Comparison of ENCODE assay signal across 8 cellular contexts in genomic region chr3:129626744-129627349, GRCh38. TPM values are rescaled to one million over a fixed set of nuclear protein-coding genes. Genes with fewer than 3 reads are reported as not detected.
A peak's percentile ranks its signal among the peaks of the same experiment; 100 is the strongest.
DNase-seq lines count a peak whose midpoint lies in the region; ATAC-seq lines count a peak whose summit lies in the region.

No MANE protein-coding gene starts in this region.

- ATAC-seq in GM18519 (IDR thresholded peaks at IDR 0.05; ENCODE audit: low FRiP score, unreplicated experiment) (peak; percentile 90), HG02973 (IDR thresholded peaks at IDR 0.05; ENCODE audit: unreplicated experiment) (peak; percentile 91)

- H3K4me3 ChIP-seq in mononuclear cell (ENCODE audit: low read length), result peak overlapping the region; percentile 46

- no peaks in the 10 kb centered on the region for H3K9me3 ChIP-seq in mononuclear cell (ENCODE audit: low read depth, low read length)

- peaks cover 55% of the 10 kb centered on the region for H3K4me1 ChIP-seq in mononuclear cell (ENCODE audit: insufficient read depth, low read length)

- no peaks in the 10 kb centered on the region for H3K27me3 ChIP-seq in mononuclear cell (ENCODE audit: insufficient read depth, low read length)

- DNase-seq in AML-193 (lab: John Stamatoyannopoulos, UW), result peak; percentile 87 to 93
- peak; percentile 90 for DNase-seq in NCI-H226
- DNase-seq in activated CD8-positive, alpha-beta memory T cell treated with anti-CD3 and anti-CD28 coated beads for 48 hours (ENCODE audit: low read depth in 2 of 3, low spot score in 2 of 3), result peak; percentile 49 to 66 (median 62)
- DNase-seq in epidermal melanocyte (ENCODE audit: insufficient read length, low spot score), result peak; percentile 87
- DNase-seq in stimulated activated naive CD4-positive, alpha-beta T cell (lab: John Stamatoyannopoulos, UW), result peak in 4 of 6 experiments; percentile 13 to 51 (median 34)

RNA-seq across cellular contexts. Expression of gene PLXND1, which starts 20.4 kb away (rescaled TPM):
- 38.7 TPM for total RNA-seq in mononuclear cell

Comparison
In these comparisons a context has a peak if more than half of its experiments do, and no peak if none do; other contexts are left out.
1. Peak in every context shown above with its lines: DNase-seq, ATAC-seq and H3K4me3 ChIP-seq.
2. DNase-seq: peak in every context shown above with its lines; median percentile 90 in AML-193; 90 in NCI-H226; 87 in epidermal melanocyte; 62 in activated CD8-positive, alpha-beta memory T cell treated with anti-CD3 and anti-CD28 coated beads for 48 hours; 34 in stimulated activated naive CD4-positive, alpha-beta T cell.